1 cellular context compared by ENCODE assay signal in the genomic region with DNA sequence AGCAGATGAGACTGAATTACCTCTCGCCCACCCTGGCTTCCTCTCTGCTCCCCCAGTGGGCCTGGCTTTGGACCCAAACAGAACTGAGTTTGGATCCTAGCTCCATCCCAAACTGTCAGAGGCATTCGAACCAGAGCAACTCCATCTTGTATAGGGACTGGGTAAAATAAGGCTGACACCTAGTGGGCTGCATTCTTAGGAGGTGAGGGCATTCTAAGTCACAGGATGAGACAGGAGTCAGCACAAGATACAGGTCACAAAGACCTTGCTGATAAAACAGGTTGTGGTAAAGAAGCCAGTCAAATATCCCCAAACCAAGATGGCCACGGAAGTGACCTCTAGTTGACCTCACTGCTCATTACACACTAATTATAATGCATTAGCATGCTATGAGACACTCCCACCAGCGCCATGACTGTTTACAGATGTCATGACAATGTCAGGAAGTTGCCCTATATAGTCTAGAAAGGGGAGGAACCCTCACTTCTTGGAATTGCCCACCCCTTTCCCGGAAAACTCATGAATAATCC.
TF ChIP-seq lines count a peak whose summit lies in the region.

No MANE protein-coding gene starts in this region.

TF ChIP-seq in K562, 482 proteins besides CTCF, POLR2A, EP300 and RAD21 (continued from another document and continues in another):
- TF ChIP-seq, protein P1, sequence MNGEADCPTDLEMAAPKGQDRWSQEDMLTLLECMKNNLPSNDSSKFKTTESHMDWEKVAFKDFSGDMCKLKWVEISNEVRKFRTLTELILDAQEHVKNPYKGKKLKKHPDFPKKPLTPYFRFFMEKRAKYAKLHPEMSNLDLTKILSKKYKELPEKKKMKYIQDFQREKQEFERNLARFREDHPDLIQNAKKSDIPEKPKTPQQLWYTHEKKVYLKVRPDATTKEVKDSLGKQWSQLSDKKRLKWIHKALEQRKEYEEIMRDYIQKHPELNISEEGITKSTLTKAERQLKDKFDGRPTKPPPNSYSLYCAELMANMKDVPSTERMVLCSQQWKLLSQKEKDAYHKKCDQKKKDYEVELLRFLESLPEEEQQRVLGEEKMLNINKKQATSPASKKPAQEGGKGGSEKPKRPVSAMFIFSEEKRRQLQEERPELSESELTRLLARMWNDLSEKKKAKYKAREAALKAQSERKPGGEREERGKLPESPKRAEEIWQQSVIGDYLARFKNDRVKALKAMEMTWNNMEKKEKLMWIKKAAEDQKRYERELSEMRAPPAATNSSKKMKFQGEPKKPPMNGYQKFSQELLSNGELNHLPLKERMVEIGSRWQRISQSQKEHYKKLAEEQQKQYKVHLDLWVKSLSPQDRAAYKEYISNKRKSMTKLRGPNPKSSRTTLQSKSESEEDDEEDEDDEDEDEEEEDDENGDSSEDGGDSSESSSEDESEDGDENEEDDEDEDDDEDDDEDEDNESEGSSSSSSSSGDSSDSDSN (IDR thresholded peaks at IDR 0.05; ENCODE audit: borderline replicate concordance in 1 of 2, low read depth in 2 of 2, low read length in 2 of 2) = no peak
- TF ChIP-seq, protein P2, sequence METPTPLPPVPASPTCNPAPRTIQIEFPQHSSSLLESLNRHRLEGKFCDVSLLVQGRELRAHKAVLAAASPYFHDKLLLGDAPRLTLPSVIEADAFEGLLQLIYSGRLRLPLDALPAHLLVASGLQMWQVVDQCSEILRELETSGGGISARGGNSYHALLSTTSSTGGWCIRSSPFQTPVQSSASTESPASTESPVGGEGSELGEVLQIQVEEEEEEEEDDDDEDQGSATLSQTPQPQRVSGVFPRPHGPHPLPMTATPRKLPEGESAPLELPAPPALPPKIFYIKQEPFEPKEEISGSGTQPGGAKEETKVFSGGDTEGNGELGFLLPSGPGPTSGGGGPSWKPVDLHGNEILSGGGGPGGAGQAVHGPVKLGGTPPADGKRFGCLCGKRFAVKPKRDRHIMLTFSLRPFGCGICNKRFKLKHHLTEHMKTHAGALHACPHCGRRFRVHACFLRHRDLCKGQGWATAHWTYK (CRISPR knock-in tag; IDR thresholded peaks at IDR 0.05) = peak; percentile 100
- peak; percentile 98 for TF ChIP-seq ZFP1 (CRISPR knock-in tag; IDR thresholded peaks at IDR 0.05)
- no peak for TF ChIP-seq ARNT (IDR thresholded peaks at IDR 0.05)
- no peak for TF ChIP-seq ZFP36 (IDR thresholded peaks at IDR 0.05; ENCODE audit: low read depth, low read length, partially characterized antibody)
- peak; percentile 86; the same call in 1 of the 2 replicates for TF ChIP-seq CHCHD3 (CRISPR knock-in tag; IDR thresholded peaks at IDR 0.05)
- TF ChIP-seq, protein P3, sequence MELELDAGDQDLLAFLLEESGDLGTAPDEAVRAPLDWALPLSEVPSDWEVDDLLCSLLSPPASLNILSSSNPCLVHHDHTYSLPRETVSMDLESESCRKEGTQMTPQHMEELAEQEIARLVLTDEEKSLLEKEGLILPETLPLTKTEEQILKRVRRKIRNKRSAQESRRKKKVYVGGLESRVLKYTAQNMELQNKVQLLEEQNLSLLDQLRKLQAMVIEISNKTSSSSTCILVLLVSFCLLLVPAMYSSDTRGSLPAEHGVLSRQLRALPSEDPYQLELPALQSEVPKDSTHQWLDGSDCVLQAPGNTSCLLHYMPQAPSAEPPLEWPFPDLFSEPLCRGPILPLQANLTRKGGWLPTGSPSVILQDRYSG (tag; conservative IDR thresholded peaks at IDR 0.05; ENCODE audit: low read depth) = peak; percentile 100
- no peak for TF ChIP-seq MCM7 (IDR thresholded peaks at IDR 0.05)
- TF ChIP-seq TCF3 (CRISPR knock-in tag; IDR thresholded peaks at IDR 0.05) = peak; percentile 34; the same call in 1 of the 2 replicates
- TF ChIP-seq NBN (IDR thresholded peaks at IDR 0.05; ENCODE audit: low read depth) = 0 out of 2 replicates have a peak, but pooled peaks have one; percentile 18
- TF ChIP-seq, protein P4, sequence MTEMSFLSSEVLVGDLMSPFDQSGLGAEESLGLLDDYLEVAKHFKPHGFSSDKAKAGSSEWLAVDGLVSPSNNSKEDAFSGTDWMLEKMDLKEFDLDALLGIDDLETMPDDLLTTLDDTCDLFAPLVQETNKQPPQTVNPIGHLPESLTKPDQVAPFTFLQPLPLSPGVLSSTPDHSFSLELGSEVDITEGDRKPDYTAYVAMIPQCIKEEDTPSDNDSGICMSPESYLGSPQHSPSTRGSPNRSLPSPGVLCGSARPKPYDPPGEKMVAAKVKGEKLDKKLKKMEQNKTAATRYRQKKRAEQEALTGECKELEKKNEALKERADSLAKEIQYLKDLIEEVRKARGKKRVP (CRISPR knock-in tag; IDR thresholded peaks at IDR 0.05) = peak; percentile 93
- no peak for TF ChIP-seq ZNF431 (CRISPR knock-in tag; IDR thresholded peaks at IDR 0.05)
- no peak for TF ChIP-seq CC2D1A (IDR thresholded peaks at IDR 0.05)
- no peak for TF ChIP-seq KLF16 (IDR thresholded peaks at IDR 0.05)
- 0 out of 2 replicates have a peak, but pooled peaks have one; percentile 20 for TF ChIP-seq MTA2 (IDR thresholded peaks at IDR 0.05; ENCODE audit: low read depth)
- peak; percentile 100 for TF ChIP-seq HIVEP1 (CRISPR knock-in tag; IDR thresholded peaks at IDR 0.05)
- no peak for TF ChIP-seq C11orf30 (IDR thresholded peaks at IDR 0.05; ENCODE audit: low read depth)
- TF ChIP-seq, protein P5, sequence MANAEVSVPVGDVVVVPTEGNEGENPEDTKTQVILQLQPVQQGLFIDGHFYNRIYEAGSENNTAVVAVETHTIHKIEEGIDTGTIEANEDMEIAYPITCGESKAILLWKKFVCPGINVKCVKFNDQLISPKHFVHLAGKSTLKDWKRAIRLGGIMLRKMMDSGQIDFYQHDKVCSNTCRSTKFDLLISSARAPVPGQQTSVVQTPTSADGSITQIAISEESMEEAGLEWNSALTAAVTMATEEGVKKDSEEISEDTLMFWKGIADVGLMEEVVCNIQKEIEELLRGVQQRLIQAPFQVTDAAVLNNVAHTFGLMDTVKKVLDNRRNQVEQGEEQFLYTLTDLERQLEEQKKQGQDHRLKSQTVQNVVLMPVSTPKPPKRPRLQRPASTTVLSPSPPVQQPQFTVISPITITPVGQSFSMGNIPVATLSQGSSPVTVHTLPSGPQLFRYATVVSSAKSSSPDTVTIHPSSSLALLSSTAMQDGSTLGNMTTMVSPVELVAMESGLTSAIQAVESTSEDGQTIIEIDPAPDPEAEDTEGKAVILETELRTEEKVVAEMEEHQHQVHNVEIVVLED (CRISPR knock-in tag; IDR thresholded peaks at IDR 0.05) = peak; percentile 94
- TF ChIP-seq, protein P6, sequence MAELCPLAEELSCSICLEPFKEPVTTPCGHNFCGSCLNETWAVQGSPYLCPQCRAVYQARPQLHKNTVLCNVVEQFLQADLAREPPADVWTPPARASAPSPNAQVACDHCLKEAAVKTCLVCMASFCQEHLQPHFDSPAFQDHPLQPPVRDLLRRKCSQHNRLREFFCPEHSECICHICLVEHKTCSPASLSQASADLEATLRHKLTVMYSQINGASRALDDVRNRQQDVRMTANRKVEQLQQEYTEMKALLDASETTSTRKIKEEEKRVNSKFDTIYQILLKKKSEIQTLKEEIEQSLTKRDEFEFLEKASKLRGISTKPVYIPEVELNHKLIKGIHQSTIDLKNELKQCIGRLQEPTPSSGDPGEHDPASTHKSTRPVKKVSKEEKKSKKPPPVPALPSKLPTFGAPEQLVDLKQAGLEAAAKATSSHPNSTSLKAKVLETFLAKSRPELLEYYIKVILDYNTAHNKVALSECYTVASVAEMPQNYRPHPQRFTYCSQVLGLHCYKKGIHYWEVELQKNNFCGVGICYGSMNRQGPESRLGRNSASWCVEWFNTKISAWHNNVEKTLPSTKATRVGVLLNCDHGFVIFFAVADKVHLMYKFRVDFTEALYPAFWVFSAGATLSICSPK (IDR thresholded peaks at IDR 0.05; ENCODE audit: borderline replicate concordance) = no peak
- TF ChIP-seq, protein P7, sequence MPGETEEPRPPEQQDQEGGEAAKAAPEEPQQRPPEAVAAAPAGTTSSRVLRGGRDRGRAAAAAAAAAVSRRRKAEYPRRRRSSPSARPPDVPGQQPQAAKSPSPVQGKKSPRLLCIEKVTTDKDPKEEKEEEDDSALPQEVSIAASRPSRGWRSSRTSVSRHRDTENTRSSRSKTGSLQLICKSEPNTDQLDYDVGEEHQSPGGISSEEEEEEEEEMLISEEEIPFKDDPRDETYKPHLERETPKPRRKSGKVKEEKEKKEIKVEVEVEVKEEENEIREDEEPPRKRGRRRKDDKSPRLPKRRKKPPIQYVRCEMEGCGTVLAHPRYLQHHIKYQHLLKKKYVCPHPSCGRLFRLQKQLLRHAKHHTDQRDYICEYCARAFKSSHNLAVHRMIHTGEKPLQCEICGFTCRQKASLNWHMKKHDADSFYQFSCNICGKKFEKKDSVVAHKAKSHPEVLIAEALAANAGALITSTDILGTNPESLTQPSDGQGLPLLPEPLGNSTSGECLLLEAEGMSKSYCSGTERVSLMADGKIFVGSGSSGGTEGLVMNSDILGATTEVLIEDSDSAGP (CRISPR knock-in tag; IDR thresholded peaks at IDR 0.05) = no peak
- TF ChIP-seq TBL1XR1 (IDR thresholded peaks at IDR 0.05; ENCODE audit: low read length in 2 of 2) = no peak
- no peak for TF ChIP-seq FOS (IDR thresholded peaks at IDR 0.05; ENCODE audit: extremely low read depth, insufficient read length)
- TF ChIP-seq, protein P8, sequence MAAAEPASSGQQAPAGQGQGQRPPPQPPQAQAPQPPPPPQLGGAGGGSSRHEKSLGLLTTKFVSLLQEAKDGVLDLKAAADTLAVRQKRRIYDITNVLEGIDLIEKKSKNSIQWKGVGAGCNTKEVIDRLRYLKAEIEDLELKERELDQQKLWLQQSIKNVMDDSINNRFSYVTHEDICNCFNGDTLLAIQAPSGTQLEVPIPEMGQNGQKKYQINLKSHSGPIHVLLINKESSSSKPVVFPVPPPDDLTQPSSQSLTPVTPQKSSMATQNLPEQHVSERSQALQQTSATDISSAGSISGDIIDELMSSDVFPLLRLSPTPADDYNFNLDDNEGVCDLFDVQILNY (CRISPR knock-in tag; IDR thresholded peaks at IDR 0.05) = no peak
- TF ChIP-seq ZNF124 (CRISPR knock-in tag; IDR thresholded peaks at IDR 0.05) = no peak
- TF ChIP-seq FOXJ2 (tag; IDR thresholded peaks at IDR 0.05) = peak; percentile 78
- TF ChIP-seq, protein P9, sequence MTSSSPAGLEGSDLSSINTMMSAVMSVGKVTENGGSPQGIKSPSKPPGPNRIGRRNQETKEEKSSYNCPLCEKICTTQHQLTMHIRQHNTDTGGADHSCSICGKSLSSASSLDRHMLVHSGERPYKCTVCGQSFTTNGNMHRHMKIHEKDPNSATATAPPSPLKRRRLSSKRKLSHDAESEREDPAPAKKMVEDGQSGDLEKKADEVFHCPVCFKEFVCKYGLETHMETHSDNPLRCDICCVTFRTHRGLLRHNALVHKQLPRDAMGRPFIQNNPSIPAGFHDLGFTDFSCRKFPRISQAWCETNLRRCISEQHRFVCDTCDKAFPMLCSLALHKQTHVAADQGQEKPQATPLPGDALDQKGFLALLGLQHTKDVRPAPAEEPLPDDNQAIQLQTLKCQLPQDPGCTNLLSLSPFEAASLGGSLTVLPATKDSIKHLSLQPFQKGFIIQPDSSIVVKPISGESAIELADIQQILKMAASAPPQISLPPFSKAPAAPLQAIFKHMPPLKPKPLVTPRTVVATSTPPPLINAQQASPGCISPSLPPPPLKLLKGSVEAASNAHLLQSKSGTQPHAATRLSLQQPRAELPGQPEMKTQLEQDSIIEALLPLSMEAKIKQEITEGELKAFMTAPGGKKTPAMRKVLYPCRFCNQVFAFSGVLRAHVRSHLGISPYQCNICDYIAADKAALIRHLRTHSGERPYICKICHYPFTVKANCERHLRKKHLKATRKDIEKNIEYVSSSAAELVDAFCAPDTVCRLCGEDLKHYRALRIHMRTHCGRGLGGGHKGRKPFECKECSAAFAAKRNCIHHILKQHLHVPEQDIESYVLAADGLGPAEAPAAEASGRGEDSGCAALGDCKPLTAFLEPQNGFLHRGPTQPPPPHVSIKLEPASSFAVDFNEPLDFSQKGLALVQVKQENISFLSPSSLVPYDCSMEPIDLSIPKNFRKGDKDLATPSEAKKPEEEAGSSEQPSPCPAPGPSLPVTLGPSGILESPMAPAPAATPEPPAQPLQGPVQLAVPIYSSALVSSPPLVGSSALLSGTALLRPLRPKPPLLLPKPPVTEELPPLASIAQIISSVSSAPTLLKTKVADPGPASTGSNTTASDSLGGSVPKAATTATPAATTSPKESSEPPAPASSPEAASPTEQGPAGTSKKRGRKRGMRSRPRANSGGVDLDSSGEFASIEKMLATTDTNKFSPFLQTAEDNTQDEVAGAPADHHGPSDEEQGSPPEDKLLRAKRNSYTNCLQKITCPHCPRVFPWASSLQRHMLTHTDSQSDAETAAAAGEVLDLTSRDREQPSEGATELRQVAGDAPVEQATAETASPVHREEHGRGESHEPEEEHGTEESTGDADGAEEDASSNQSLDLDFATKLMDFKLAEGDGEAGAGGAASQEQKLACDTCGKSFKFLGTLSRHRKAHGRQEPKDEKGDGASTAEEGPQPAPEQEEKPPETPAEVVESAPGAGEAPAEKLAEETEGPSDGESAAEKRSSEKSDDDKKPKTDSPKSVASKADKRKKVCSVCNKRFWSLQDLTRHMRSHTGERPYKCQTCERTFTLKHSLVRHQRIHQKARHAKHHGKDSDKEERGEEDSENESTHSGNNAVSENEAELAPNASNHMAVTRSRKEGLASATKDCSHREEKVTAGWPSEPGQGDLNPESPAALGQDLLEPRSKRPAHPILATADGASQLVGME (CRISPR knock-in tag; IDR thresholded peaks at IDR 0.05) = peak; percentile 100
- TF ChIP-seq OTX1 (CRISPR knock-in tag; IDR thresholded peaks at IDR 0.05) = peak; percentile 100
- TF ChIP-seq EWSR1 (IDR thresholded peaks at IDR 0.05; ENCODE audit: borderline replicate concordance, low read depth, partially characterized antibody) = no peak
- TF ChIP-seq ZNF12 (CRISPR knock-in tag; IDR thresholded peaks at IDR 0.05) = no peak
- TF ChIP-seq PHF20 (IDR thresholded peaks at IDR 0.05; ENCODE audit: partially characterized antibody) = no peak
- TF ChIP-seq ZC3H8 (IDR thresholded peaks at IDR 0.05) = no peak
- peak; percentile 62 for TF ChIP-seq CREM (IDR thresholded peaks at IDR 0.05; ENCODE audit: low read depth)
- no peak for TF ChIP-seq SMARCB1 (IDR thresholded peaks at IDR 0.05; ENCODE audit: insufficient read length, low read depth)
- no peak for TF ChIP-seq SRSF9 (IDR thresholded peaks at IDR 0.05; ENCODE audit: borderline replicate concordance, low read depth, low read length)
- TF ChIP-seq STAT5B (CRISPR knock-in tag; IDR thresholded peaks at IDR 0.05) = peak; percentile 97
- no peak for TF ChIP-seq SMARCC2 (IDR thresholded peaks at IDR 0.05; ENCODE audit: low read depth)
- no peak for TF ChIP-seq BMI1 (IDR thresholded peaks at IDR 0.05; ENCODE audit: low read length)
- no peak for TF ChIP-seq ZKSCAN1 (IDR thresholded peaks at IDR 0.05; ENCODE audit: low read depth, low read length)
- TF ChIP-seq, protein P10, sequence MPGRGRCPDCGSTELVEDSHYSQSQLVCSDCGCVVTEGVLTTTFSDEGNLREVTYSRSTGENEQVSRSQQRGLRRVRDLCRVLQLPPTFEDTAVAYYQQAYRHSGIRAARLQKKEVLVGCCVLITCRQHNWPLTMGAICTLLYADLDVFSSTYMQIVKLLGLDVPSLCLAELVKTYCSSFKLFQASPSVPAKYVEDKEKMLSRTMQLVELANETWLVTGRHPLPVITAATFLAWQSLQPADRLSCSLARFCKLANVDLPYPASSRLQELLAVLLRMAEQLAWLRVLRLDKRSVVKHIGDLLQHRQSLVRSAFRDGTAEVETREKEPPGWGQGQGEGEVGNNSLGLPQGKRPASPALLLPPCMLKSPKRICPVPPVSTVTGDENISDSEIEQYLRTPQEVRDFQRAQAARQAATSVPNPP (IDR thresholded peaks at IDR 0.05; ENCODE audit: borderline replicate concordance, insufficient read depth, insufficient read length) = no peak
